Comparison of ENCODE assay signal across 15 cellular contexts in genomic region chr10:28374036-28374435, GRCh38.
DNase-seq lines count a peak whose midpoint lies in the region; ATAC-seq, FAIRE-seq and TF ChIP-seq lines count a peak whose summit lies in the region.
"Had no signal": no experiment of that assay in that cellular context is flagged by ENCODE, and none has a peak within 500 bp of the region (broad histone marks: within the 10 kb centered on the region; RNA-seq: fewer than 3 reads in every experiment).

No MANE protein-coding gene starts in this region.

- H2AK5ac ChIP-seq in neuronal stem cell (ENCODE audit: low read depth, low read length): no peak overlapping the region

- no peak overlapping the region for H2BK12ac ChIP-seq in neuronal stem cell (ENCODE audit: low read length)

- no peak for ATAC-seq in HCT116
- ATAC-seq: CD8-positive, alpha-beta T cell had no signal

- DNase-seq in HCT116 (ENCODE audit: low read depth, low spot score): no peak
- no peak for DNase-seq in neuronal stem cell (ENCODE audit: low spot score)
- no peak for DNase-seq in stimulated activated CD8-positive, alpha-beta memory T cell treated with anti-CD3 and anti-CD28 coated beads, Interleukin-4, amount 100 ng/mL, for 48 hours
- no peak for DNase-seq in ecto neural progenitor cell (ENCODE audit: low spot score)
- no peak for DNase-seq in foreskin fibroblast
- DNase-seq in brain microvascular endothelial cell: no peak
- DNase-seq: 8988T; CD8-positive, alpha-beta T cell; DMS 273 treated with DMSO at 0.1 percent for 48 hours; H9 had no signal

- H3K79me1 ChIP-seq in neuronal stem cell (ENCODE audit: low read depth, low read length): no peaks in the 10 kb centered on the region

- H4K8ac ChIP-seq in neuronal stem cell (ENCODE audit: low read depth, low read length): no peak overlapping the region

- no CpG with 5 or more reads among the region's 2 CpGs for WGBS in neuronal stem cell (ENCODE audit: extremely low coverage in 2 of 2, insufficient read length in 2 of 2, insufficient replicate concordance in 1 of 2), 2 donors

- no TSS peak for BruUV-seq in HCT116 (replicated peaks; lab: Mats Ljungman, UMichigan)

- no peaks in the 10 kb centered on the region for H3K9me2 ChIP-seq in HCT116 (ENCODE audit: insufficient read depth)

- peak overlapping the region; percentile 33; the same call in 1 of the 2 replicates for H3K4me2 ChIP-seq in HCT116 (ENCODE audit: low read length)
- no peak overlapping the region for H3K4me2 ChIP-seq in neuronal stem cell (ENCODE audit: insufficient read depth, low read length, poor library complexity, severe bottlenecking)
- H3K4me2 ChIP-seq: BLaER1 treated with 17β-estradiol and CSF1 and Interleukin-3, amounts not matched to agents 10 nM and 100 nM had no signal

- no peaks in the 10 kb centered on the region for H3K79me2 ChIP-seq in HCT116 (ENCODE audit: insufficient read depth, low read length)

- H4K20me1 ChIP-seq in HCT116 (ENCODE audit: insufficient read depth): no peaks in the 10 kb centered on the region
- H4K20me1 ChIP-seq: BLaER1 treated with 17β-estradiol and CSF1 and Interleukin-3, amounts not matched to agents 10 nM and 100 nM had no signal

- no peak overlapping the region for H4K91ac ChIP-seq in neuronal stem cell (ENCODE audit: low read depth, low read length, poor library complexity)

- intact Hi-C loops in HCT116 (cut with micrococcal nuclease): no loop called here

- H3K36me3 ChIP-seq in HCT116 (ENCODE audit: control insufficient read depth in 1 of 2, insufficient read depth in 2 of 2, low read length in 2 of 2) (no peaks in the 10 kb centered on the region), neuronal stem cell (replicated peaks in 1 of 2; ENCODE audit: control insufficient read depth in 2 of 2, insufficient read depth in 2 of 2, low read length in 2 of 2) (no peaks in the 10 kb centered on the region), brain microvascular endothelial cell (replicated peaks) (no peaks in the 10 kb centered on the region)
- H3K36me3 ChIP-seq: BLaER1 treated with 17β-estradiol and CSF1 and Interleukin-3, amounts not matched to agents 10 nM and 100 nM had no signal

- in situ Hi-C loops in brain microvascular endothelial cell (cut with HindIII; ENCODE audit: low pct_ligation_motif_present, low sequenced_read_pairs): no loop called here

- no peaks in the 10 kb centered on the region for H3K9me3 ChIP-seq in HCT116 (ENCODE audit: control insufficient read depth in 1 of 2, insufficient read depth in 1 of 2, low read depth in 1 of 2, low read length in 2 of 2)
- H3K9me3 ChIP-seq in neuronal stem cell (replicated peaks in 1 of 2; ENCODE audit: control insufficient read depth in 2 of 2, insufficient read depth in 1 of 2, low read depth in 1 of 2, low read length in 2 of 2): no peaks in the 10 kb centered on the region

- H2BK5ac ChIP-seq in neuronal stem cell (ENCODE audit: low read length): no peak overlapping the region

- H3K4me3 ChIP-seq in HCT116 (replicated peaks in 1 of 2; ENCODE audit: low read depth in 1 of 2, low read length in 2 of 2) (no peak overlapping the region), neuronal stem cell (ENCODE audit: low read length in 2 of 2) (no peak overlapping the region), foreskin fibroblast (ENCODE audit: low read depth in 1 of 2, low read length in 2 of 2) (no peak overlapping the region), brain microvascular endothelial cell (ENCODE audit: low read depth, low read length) (no peak overlapping the region)
- H3K4me3 ChIP-seq: BLaER1 treated with 17β-estradiol and CSF1 and Interleukin-3, amounts not matched to agents 10 nM and 100 nM had no signal

- no peak for TF ChIP-seq POLR2A in HCT116 (IDR thresholded peaks at IDR 0.05; ENCODE audit: borderline replicate concordance, extremely low read depth, insufficient read depth, insufficient read length)

- TF ChIP-seq CTCF in HCT116 (IDR thresholded peaks at IDR 0.05 in 2 of 3, conservative IDR thresholded peaks at IDR 0.05 in 1 of 3; ENCODE audit: borderline replicate concordance in 1 of 3, insufficient read depth in 1 of 3, low read depth in 2 of 3, low read length in 2 of 3) (no peak), foreskin fibroblast (IDR thresholded peaks at IDR 0.05; ENCODE audit: low read depth, low read length) (no peak), brain microvascular endothelial cell (IDR thresholded peaks at IDR 0.05; ENCODE audit: low read depth, low read length, missing control alignments) (no peak)

- no peak overlapping the region for H2BK120ac ChIP-seq in neuronal stem cell (ENCODE audit: low read depth, low read length)

- H2BK15ac ChIP-seq in neuronal stem cell (ENCODE audit: low read length): no peak overlapping the region

- CTCF ChIA-PET in HCT116 (lab: Charles Lee): no interaction called here

- H3K18ac ChIP-seq in neuronal stem cell (ENCODE audit: low read length): no peak overlapping the region

- POLR2A ChIA-PET in HCT116 (lab: Charles Lee): no interaction called here

- no peak overlapping the region for H3K14ac ChIP-seq in neuronal stem cell (ENCODE audit: low read length)

- RAD21 ChIA-PET in HCT116 (lab: Charles Lee; ENCODE audit: low non-redundant PET in 1 of 2, low total read pairs in 2 of 2, uncharacterized antibody in 2 of 2, unreplicated experiment in 2 of 2): no interaction called here

- H3K4me1 ChIP-seq in HCT116 (ENCODE audit: control insufficient read depth in 1 of 2, insufficient read depth in 2 of 2, low read length in 2 of 2) (peaks cover 46 to 52% of the 10 kb centered on the region in 2 experiments), neuronal stem cell (ENCODE audit: control insufficient read depth in 2 of 2, insufficient read depth in 1 of 2, low read depth in 1 of 2, low read length in 2 of 2) (peaks cover 0 to 3% of the 10 kb centered on the region in 2 donors)

- peak overlapping the region; percentile 17 for H3K23ac ChIP-seq in neuronal stem cell (ENCODE audit: low read depth, low read length, poor library complexity)

- no peak overlapping the region for H3K4ac ChIP-seq in neuronal stem cell (ENCODE audit: low read length)

- FAIRE-seq in endometrium (lab: Jason Lieb, UNC): peak; percentile 43
- FAIRE-seq: GM12891, GM19239, H1 had no signal

- TF ChIP-seq RAD21 in HCT116 (IDR thresholded peaks at IDR 0.05; ENCODE audit: low read depth): no peak

- H3K27ac ChIP-seq in HCT116 (ENCODE audit: low read depth, low read length) (peak overlapping the region; percentile 82), neuronal stem cell (replicated peaks; ENCODE audit: low read length) (no peak overlapping the region), brain microvascular endothelial cell (no peak overlapping the region)
- H3K27ac ChIP-seq: BLaER1 treated with 17β-estradiol and CSF1 and Interleukin-3, amounts not matched to agents 10 nM and 100 nM had no signal

- no peaks in the 10 kb centered on the region for H3K27me3 ChIP-seq in HCT116 (ENCODE audit: insufficient read depth, low read length)
- no peaks in the 10 kb centered on the region for H3K27me3 ChIP-seq in neuronal stem cell (ENCODE audit: control insufficient read depth in 3 of 3, insufficient read depth in 3 of 3, low read depth in 1 of 3, low read length in 3 of 3)
- no peaks in the 10 kb centered on the region for H3K27me3 ChIP-seq in brain microvascular endothelial cell (replicated peaks)
- H3K27me3 ChIP-seq: BLaER1 treated with 17β-estradiol and CSF1 and Interleukin-3, amounts not matched to agents 10 nM and 100 nM had no signal

- H3K9ac ChIP-seq in HCT116 (ENCODE audit: low read length) (no peak overlapping the region), neuronal stem cell (ENCODE audit: low read depth, low read length, poor library complexity) (no peak overlapping the region)
- H3K9ac ChIP-seq: BLaER1 treated with 17β-estradiol and CSF1 and Interleukin-3, amounts not matched to agents 10 nM and 100 nM had no signal

- H2AFZ ChIP-seq in HCT116 (ENCODE audit: low read depth, low read length, poor library complexity, severe bottlenecking) (peak overlapping the region; percentile 48), neuronal stem cell (ENCODE audit: low read length) (no peak overlapping the region)

TF ChIP-seq in HCT116, 20 proteins besides CTCF, POLR2A, EP300 and RAD21 (continues in another document):
- TF ChIP-seq REST (IDR thresholded peaks at IDR 0.05; ENCODE audit: low read depth) (no peak), CBX3 (IDR thresholded peaks at IDR 0.05; ENCODE audit: low read depth) (no peak), YY1 (IDR thresholded peaks at IDR 0.05; ENCODE audit: extremely low read depth, insufficient replicate concordance, low read depth, low read length) (no peak), SRF (IDR thresholded peaks at IDR 0.05; ENCODE audit: low read depth) (no peak), JUND (IDR thresholded peaks at IDR 0.05) (no peak), CEBPB (IDR thresholded peaks at IDR 0.05; ENCODE audit: low read depth) (no peak), SP1 (IDR thresholded peaks at IDR 0.05; ENCODE audit: low read depth) (no peak), SIN3A (IDR thresholded peaks at IDR 0.05; ENCODE audit: low read depth) (no peak), ATF3 (IDR thresholded peaks at IDR 0.05) (no peak)
